27 cellular contexts compared by ENCODE assay signal in the genomic region with DNA sequence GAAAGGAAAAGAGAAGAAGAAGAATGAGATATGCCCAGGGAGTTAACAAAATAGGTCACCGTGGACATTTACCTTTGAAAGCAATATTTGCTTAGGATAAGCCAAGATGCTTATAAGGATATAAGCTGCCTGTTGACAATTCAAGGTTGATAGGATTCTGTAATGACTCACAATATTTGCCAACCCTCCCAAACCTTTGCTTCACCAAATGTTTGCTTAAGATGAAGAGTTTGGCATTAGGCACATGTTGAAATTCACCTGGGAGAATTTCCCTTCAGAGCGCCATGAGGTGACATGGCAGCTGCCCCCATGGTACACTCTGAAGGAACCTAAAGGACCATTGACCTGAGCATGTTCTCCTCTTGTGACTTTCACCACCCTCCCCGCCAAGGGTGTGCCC. TPM values are rescaled to one million over a fixed set of nuclear protein-coding genes. Genes with fewer than 3 reads are reported as not detected.
DNase-seq lines count a peak whose midpoint lies in the region; ATAC-seq, FAIRE-seq and TF ChIP-seq lines count a peak whose summit lies in the region.
"Had no signal": no experiment of that assay in that cellular context is flagged by ENCODE, and none has a peak within 500 bp of the region (broad histone marks: within the 10 kb centered on the region; RNA-seq: fewer than 3 reads in every experiment).

No MANE protein-coding gene starts in this region.

- peak overlapping the region in 3 of 4 donors; percentile 42 to 88 (median 68) for H3K27ac ChIP-seq in gastrocnemius medialis
- H3K27ac ChIP-seq: coronary artery, uterus had no signal

- no peak overlapping the region for H3K4me3 ChIP-seq in gastrocnemius medialis
- H3K4me3 ChIP-seq: BLaER1 treated with 17β-estradiol and CSF1 and Interleukin-3, amounts not matched to agents 10 nM and 100 nM; coronary artery; MG63; uterus had no signal

- no peak for TF ChIP-seq CTCF in gastrocnemius medialis (IDR thresholded peaks at IDR 0.05 in 4 of 5, conservative IDR thresholded peaks at IDR 0.05 in 1 of 5)

- peak; percentile 27 for DNase-seq in SIG-M5 treated with dmso at 0.1 percent for 504 hours (lab: John Stamatoyannopoulos, UW; ENCODE audit: unreplicated experiment)
- DNase-seq in SIG-M5 (lab: John Stamatoyannopoulos, UW), result no peak
- DNase-seq in NCI-H2196 (lab: John Stamatoyannopoulos, UW; ENCODE audit: unreplicated experiment), result peak; percentile 11
- no peak for DNase-seq in gastrocnemius medialis
- DNase-seq in T-helper 1 cell, result no peak
- DNase-seq: ACHN; activated CD4-positive, alpha-beta memory T cell treated with anti-CD3 and anti-CD28 coated beads, Interleukin-2, amount 10 ng/mL, durations not matched to agents 7 days and 5 days; activated CD4-positive, CD25-positive, alpha-beta regulatory T cell; activated gamma-delta T cell treated with Interleukin-2 at 50 U/mL for 16 hours; endodermal cell; kidney glomerular epithelial cell; MG63; midbrain; NCI-H1436; NCI-H2171; nephron progenitor cell; posterior cingulate gyrus; SK-N-SH; stimulated activated CD4-positive, alpha-beta T cell treated with anti-CD3 and anti-CD28 coated beads, Interleukin-1b, Interleukin-23, amount 100 ng/mL, for 48 hours; uterus had no signal

- intact Hi-C loops in gastrocnemius medialis (cut with DNase I; ENCODE audit: low total_unique reads), result loop anchor here (10.0 kb wide), 1 partner anchor 313 kb away; no protein-coding TSS in a partner anchor

- peak; percentile 92 for FAIRE-seq in islet of Langerhans (lab: Jason Lieb, UNC)
- FAIRE-seq: H54 had no signal

- in situ Hi-C loops in gastrocnemius medialis (cut with MboI; ENCODE audit: low sequenced_read_pairs in 4 of 4), result no loop called here

- no peak for ATAC-seq in gastrocnemius medialis
- no peak for ATAC-seq in HG02981 (IDR thresholded peaks at IDR 0.05; ENCODE audit: unreplicated experiment)
- no peak for ATAC-seq in GM21717 (IDR thresholded peaks at IDR 0.05; ENCODE audit: unreplicated experiment)
- ATAC-seq: stimulated activated effector memory CD8-positive, alpha-beta T cell treated with anti-CD3 and anti-CD28 coated beads, Interleukin-12 subunit alpha, Interleukin-12 subunit beta, amount 100 ng/mL, for 72 hours had no signal

- H3K36me3 ChIP-seq in gastrocnemius medialis, result no peaks in the 10 kb centered on the region
- H3K36me3 ChIP-seq: BLaER1 treated with 17β-estradiol and CSF1 and Interleukin-3, amounts not matched to agents 10 nM and 100 nM; MG63; uterus had no signal

- peaks cover 18 to 34% of the 10 kb centered on the region in 2 donors for H3K4me1 ChIP-seq in gastrocnemius medialis
- H3K4me1 ChIP-seq: uterus had no signal

- H3K9me3 ChIP-seq in gastrocnemius medialis, result no peaks in the 10 kb centered on the region
- H3K9me3 ChIP-seq: MG63, SK-N-SH, uterus had no signal

- no peaks in the 10 kb centered on the region for H3K27me3 ChIP-seq in gastrocnemius medialis
- H3K27me3 ChIP-seq: BLaER1 treated with 17β-estradiol and CSF1 and Interleukin-3, amounts not matched to agents 10 nM and 100 nM; MG63; uterus had no signal

- TF ChIP-seq POLR2A in gastrocnemius medialis (IDR thresholded peaks at IDR 0.05), result no peak

RNA-seq across cellular contexts. Expression of gene PALLD, which starts 4.6 kb away (rescaled TPM):
- total RNA-seq in gastrocnemius medialis, result 100 to 1,000 TPM; 165 to 439 (median 319) TPM

RNA-seq across cellular contexts. Expression of gene DDX60L, which starts 21.1 kb away (rescaled TPM):
- 1 to 10 TPM; 2.9 to 5.5 (median 3.4) TPM for total RNA-seq in gastrocnemius medialis

Comparison
In these comparisons a context has a peak if more than half of its experiments do, and no peak if none do; other contexts are left out.
1. DNase-seq: peak in SIG-M5 treated with dmso at 0.1 percent for 504 hours (single experiment) and NCI-H2196 (single experiment); none in SIG-M5 (single experiment), gastrocnemius medialis (0 of 2) and T-helper 1 cell (0 of 5).